In genomic region chr12:71938728-71939385, GRCh38 we compare ENCODE assay signal across 8 cellular contexts. TPM values are rescaled to one million over a fixed set of nuclear protein-coding genes. Genes with fewer than 3 reads are reported as not detected.
DNase-seq lines count a peak whose midpoint lies in the region; ATAC-seq and TF ChIP-seq lines count a peak whose summit lies in the region.

TPH2 (plus strand) TSS chr12:71938845; CDS start chr12:71938987, 142 bp downstream.

- H3K9ac ChIP-seq in KMS-11 = no peak within 1 kb of the TSS

- H3K4me1 ChIP-seq in KMS-11 (ENCODE audit: low read depth, poor library complexity, severe bottlenecking) = no peaks in the 10 kb centered on the region

- peak; percentile 48; the same call in 1 of the 2 replicates for TF ChIP-seq CTCF in KMS-11 (conservative IDR thresholded peaks at IDR 0.05; ENCODE audit: low read depth, low read length)

- ATAC-seq in GM21423 (IDR thresholded peaks at IDR 0.05; ENCODE audit: unreplicated experiment) = peak; percentile 64

- no peak within 1 kb of the TSS for H2AFZ ChIP-seq in KMS-11 (ENCODE audit: low read depth)

- no peaks in the 10 kb centered on the region for H4K20me1 ChIP-seq in KMS-11 (ENCODE audit: insufficient read depth)

- no peak within 1 kb of the TSS for H3K4me3 ChIP-seq in KMS-11 (IDR thresholded peaks at IDR 0.05; ENCODE audit: insufficient read depth, low read depth, low read length)

- H3K27me3 ChIP-seq in KMS-11 (ENCODE audit: insufficient read depth, low read depth) = no peaks in the 10 kb centered on the region

- no peak within 1 kb of the TSS for H3K4me2 ChIP-seq in KMS-11

- peak; percentile 69 for DNase-seq in Caki2 (ENCODE audit: low read depth)
- peak; percentile 1 for DNase-seq in SKM-1 (lab: John Stamatoyannopoulos, UW; ENCODE audit: unreplicated experiment)
- DNase-seq in brain pericyte (ENCODE audit: low read depth, low spot score) = peak; percentile 17
- DNase-seq in left kidney (ENCODE audit: low read depth, low spot score) = peak; percentile 94
- DNase-seq in stimulated activated CD8-positive, alpha-beta memory T cell treated with anti-CD3 and anti-CD28 coated beads, Interleukin-4, amount 100 ng/mL, for 48 hours = peak; percentile 68
- DNase-seq in middle frontal gyrus (ENCODE audit: extremely low spot score, low spot score) = no peak

- no peaks in the 10 kb centered on the region for H3K79me2 ChIP-seq in KMS-11 (ENCODE audit: insufficient read depth, low read depth)

- H3K27ac ChIP-seq in KMS-11 = no peak within 1 kb of the TSS

- no peaks in the 10 kb centered on the region for H3K36me3 ChIP-seq in KMS-11 (ENCODE audit: insufficient read depth)

- in situ Hi-C loops in Caki2 (cut with HindIII; ENCODE audit: low pct_unique_long_range_greater_than_20kb, low sequenced_read_pairs) = no loop called here

RNA-seq across cellular contexts. Expression of gene TPH2, which starts in this region (rescaled TPM):
- total RNA-seq in Caki2 (2014; rRNA removed; shearing (Covaris generic); ENCODE audit: low replicate concordance) = not detected in 2 replicates

Comparison
In these comparisons a context has a peak if more than half of its experiments do, and no peak if none do; other contexts are left out.
1. Peak in DNase-seq in Caki2; RNA of the gene not detected or under 1 TPM.